17 cellular contexts compared by ENCODE assay signal in genomic region chr3:5390221-5390620, GRCh38.
DNase-seq lines count a peak whose midpoint lies in the region; ATAC-seq lines count a peak whose summit lies in the region.
"Had no signal": no experiment of that assay in that cellular context is flagged by ENCODE, and none has a peak within 500 bp of the region (broad histone marks: within the 10 kb centered on the region; RNA-seq: fewer than 3 reads in every experiment).

No MANE protein-coding gene starts in this region.

- intact Hi-C loops in naive thymus-derived CD4-positive, alpha-beta T cell (cut with micrococcal nuclease) = no loop called here

- H3K27ac ChIP-seq in naive thymus-derived CD4-positive, alpha-beta T cell (ENCODE audit: low read depth, low read length) = no peak overlapping the region
- H3K27ac ChIP-seq: 22Rv1, RWPE1 had no signal

- H3K4me1 Mint-ChIP-seq in stimulated activated memory B cell treated with anti-CD40 and anti-IgM and Interleukin-4, amounts not matched to agents 10 μg/mL and 1 μg/mL and 100 μg/mL, for 72 hours = peaks cover 43% of the 10 kb centered on the region
- H3K4me1 Mint-ChIP-seq in naive thymus-derived CD4-positive, alpha-beta T cell = peaks cover 0 to 7% (median 4%) of the 10 kb centered on the region in 7 donors

- H3K4me1 ChIP-seq in naive thymus-derived CD4-positive, alpha-beta T cell (ENCODE audit: control insufficient read depth in 2 of 2, insufficient read depth in 2 of 2, low read length in 2 of 2) = no peaks in the 10 kb centered on the region

- no peaks in the 10 kb centered on the region for H3K27me3 ChIP-seq in naive thymus-derived CD4-positive, alpha-beta T cell (ENCODE audit: control insufficient read depth in 2 of 2, insufficient read depth in 2 of 2, low read length in 2 of 2)

- H3K4me3 Mint-ChIP-seq in stimulated activated memory B cell treated with anti-CD40 and anti-IgM and Interleukin-4, amounts not matched to agents 10 μg/mL and 1 μg/mL and 100 μg/mL, for 72 hours = peak overlapping the region; percentile 67
- no peak overlapping the region for H3K4me3 Mint-ChIP-seq in naive thymus-derived CD4-positive, alpha-beta T cell
- H3K4me3 Mint-ChIP-seq: CD4-positive, alpha-beta T cell; T-helper 17 cell had no signal

- H3K36me3 Mint-ChIP-seq in stimulated activated memory B cell treated with anti-CD40 and anti-IgM and Interleukin-4, amounts not matched to agents 10 μg/mL and 1 μg/mL and 100 μg/mL, for 72 hours = no peaks in the 10 kb centered on the region
- no peaks in the 10 kb centered on the region for H3K36me3 Mint-ChIP-seq in naive thymus-derived CD4-positive, alpha-beta T cell
- H3K36me3 Mint-ChIP-seq: activated naive CD4-positive, alpha-beta T cell treated with anti-CD3 and anti-CD28 coated beads, Interleukin-2, amount 50 U/mL, for 72 hours had no signal

- peak overlapping the region; percentile 71 for H3K27ac Mint-ChIP-seq in stimulated activated memory B cell treated with anti-CD40 and anti-IgM and Interleukin-4, amounts not matched to agents 10 μg/mL and 1 μg/mL and 100 μg/mL, for 72 hours
- no peak overlapping the region for H3K27ac Mint-ChIP-seq in naive thymus-derived CD4-positive, alpha-beta T cell
- H3K27ac Mint-ChIP-seq: activated naive CD4-positive, alpha-beta T cell treated with anti-CD3 and anti-CD28 coated beads, Interleukin-2, amount 50 U/mL, for 72 hours; CD4-positive, alpha-beta T cell; T-helper 17 cell had no signal

- no peak overlapping the region for H3K4me3 ChIP-seq in naive thymus-derived CD4-positive, alpha-beta T cell (ENCODE audit: low read length)

- CTCF ChIA-PET in naive thymus-derived CD4-positive, alpha-beta T cell (lab: Charles Lee) = interaction anchor here (0.6 kb wide), 1 partner anchor 266 kb away, joined by 3 read pairs; no protein-coding TSS in a partner anchor

- H3K36me3 ChIP-seq in naive thymus-derived CD4-positive, alpha-beta T cell (ENCODE audit: control insufficient read depth in 2 of 3, insufficient read depth in 3 of 3, low read length in 3 of 3) = no peaks in the 10 kb centered on the region

- POLR2A ChIA-PET in naive thymus-derived CD4-positive, alpha-beta T cell (lab: Charles Lee) = no interaction called here

- H3K9me3 ChIP-seq in naive thymus-derived CD4-positive, alpha-beta T cell (ENCODE audit: control insufficient read depth in 2 of 3, low read length in 3 of 3) = no peaks in the 10 kb centered on the region

- H3K27me3 Mint-ChIP-seq in stimulated activated memory B cell treated with anti-CD40 and anti-IgM and Interleukin-4, amounts not matched to agents 10 μg/mL and 1 μg/mL and 100 μg/mL, for 72 hours = no peaks in the 10 kb centered on the region
- H3K27me3 Mint-ChIP-seq in naive thymus-derived CD4-positive, alpha-beta T cell = peaks cover 0 to 30% (median 11%) of the 10 kb centered on the region in 5 donors

- DNase-seq in NCI-H526 (lab: John Stamatoyannopoulos, UW) (peak; percentile 19 to 55), NCI-H526 treated with DMSO at 0.1 percent for 48 hours (lab: John Stamatoyannopoulos, UW) (no peak), GOT3 (lab: John Stamatoyannopoulos, UW) (no peak), NCI-H146 (lab: John Stamatoyannopoulos, UW) (no peak)
- no peak for DNase-seq in naive thymus-derived CD4-positive, alpha-beta T cell
- DNase-seq: activated T-cell treated with anti-CD3 and anti-CD28 coated beads for 4 hours; CD4-positive, alpha-beta T cell; GDM1; NCI-H1436; NCI-H524 treated with DMSO at 0.1 percent for 48 hours; T-helper 17 cell had no signal

- ATAC-seq in HG02588 (IDR thresholded peaks at IDR 0.05; ENCODE audit: unreplicated experiment) = peak; percentile 62
- peak; percentile 57 for ATAC-seq in HG03521 (IDR thresholded peaks at IDR 0.05; ENCODE audit: unreplicated experiment)
- ATAC-seq in stimulated activated memory B cell treated with anti-CD40 and anti-IgM and Interleukin-4, amounts not matched to agents 10 μg/mL and 1 μg/mL and 100 μg/mL, for 72 hours = peak; percentile 75
- ATAC-seq in naive thymus-derived CD4-positive, alpha-beta T cell = no peak
- ATAC-seq: activated naive CD4-positive, alpha-beta T cell treated with anti-CD3 and anti-CD28 coated beads, Interleukin-2, amount 50 U/mL, for 72 hours; T-helper 17 cell had no signal

- no peaks in the 10 kb centered on the region for H3K9me3 Mint-ChIP-seq in stimulated activated memory B cell treated with anti-CD40 and anti-IgM and Interleukin-4, amounts not matched to agents 10 μg/mL and 1 μg/mL and 100 μg/mL, for 72 hours
- H3K9me3 Mint-ChIP-seq in naive thymus-derived CD4-positive, alpha-beta T cell = no peaks in the 10 kb centered on the region
- H3K9me3 Mint-ChIP-seq: activated naive CD4-positive, alpha-beta T cell treated with anti-CD3 and anti-CD28 coated beads, Interleukin-2, amount 50 U/mL, for 72 hours; CD4-positive, alpha-beta T cell had no signal

Comparison
In these comparisons a context has a peak if more than half of its experiments do, and no peak if none do; other contexts are left out.
1. DNase-seq: peak in NCI-H526 (2 of 2); none in NCI-H526 treated with DMSO at 0.1 percent for 48 hours (single experiment), GOT3 (single experiment), NCI-H146 (single experiment) and naive thymus-derived CD4-positive, alpha-beta T cell (0 of 9).